ENCODE assay signal across 15 cellular contexts in the genomic region with DNA sequence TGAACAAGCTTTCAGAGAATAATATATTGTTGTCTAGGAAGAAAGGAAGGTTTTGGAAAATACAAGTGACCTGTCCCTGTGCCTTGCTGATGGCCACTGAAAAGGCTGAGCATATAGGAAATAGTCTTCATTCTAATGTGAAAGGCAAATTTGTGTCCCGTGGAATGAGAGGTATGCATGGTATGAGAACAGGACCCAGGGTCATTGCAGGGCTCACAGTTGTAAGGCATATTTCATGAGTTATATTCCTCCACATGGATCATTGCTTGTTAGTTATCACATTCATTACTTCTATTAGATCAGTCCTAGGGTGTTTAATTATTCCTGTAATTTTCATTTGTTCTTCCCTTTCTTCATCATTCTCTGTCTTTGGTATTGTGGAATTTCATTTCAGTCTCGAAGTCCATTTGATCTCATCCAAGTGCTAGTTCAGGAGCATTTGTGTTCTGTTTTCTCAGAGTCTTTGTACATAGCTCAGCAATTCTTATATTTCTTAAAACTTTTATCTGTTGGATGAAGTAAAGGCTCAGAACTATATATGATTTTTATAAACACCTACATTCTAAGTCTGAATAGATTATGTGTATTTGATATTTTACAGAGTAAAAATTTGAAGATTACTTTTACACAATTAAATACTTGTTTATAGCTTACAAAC. TPM values are rescaled to one million over a fixed set of nuclear protein-coding genes. Genes with fewer than 3 reads are reported as not detected.
DNase-seq lines count a peak whose midpoint lies in the region; ATAC-seq, FAIRE-seq and TF ChIP-seq lines count a peak whose summit lies in the region.
"Had no signal": no experiment of that assay in that cellular context is flagged by ENCODE, and none has a peak within 500 bp of the region (broad histone marks: within the 10 kb centered on the region; RNA-seq: fewer than 3 reads in every experiment).

No MANE protein-coding gene starts in this region.

- no peak overlapping the region for H2BK5ac ChIP-seq in H1 (ENCODE audit: low read depth, low read length)

- no peaks in the 10 kb centered on the region for H3K4me1 Mint-ChIP-seq in natural killer cell

- no peak overlapping the region for H3K14ac ChIP-seq in H1 (ENCODE audit: insufficient read length)

- no peak for ATAC-seq in natural killer cell
- ATAC-seq: activated CD8-positive, alpha-beta T cell treated with anti-CD3 and anti-CD28 coated beads for 36 hours had no signal

- no peak overlapping the region; the same call in 1 of the 2 replicates for H3K18ac ChIP-seq in H1 (ENCODE audit: extremely low read depth, low read length)

- no peak overlapping the region; the same call in 1 of the 2 replicates for H2BK12ac ChIP-seq in H1 (ENCODE audit: low read depth, low read length)

- TF ChIP-seq CTCF in Loucy (conservative IDR thresholded peaks at IDR 0.05; ENCODE audit: low read length) (no peak), H1 (IDR thresholded peaks at IDR 0.05; ENCODE audit: control extremely low read depth in 1 of 3, insufficient read depth in 1 of 3, low read depth in 1 of 3, low read length in 3 of 3) (no peak), natural killer cell (IDR thresholded peaks at IDR 0.05) (no peak)

- H3K27ac ChIP-seq in H1 (ENCODE audit: low read depth, low read length): no peak overlapping the region
- H3K27ac ChIP-seq in mesodermal cell (ENCODE audit: low read depth, low read length, severe bottlenecking): peak overlapping the region; percentile 76
- H3K27ac ChIP-seq: tibial artery had no signal

- no peaks in the 10 kb centered on the region for H3K27me3 ChIP-seq in Loucy (ENCODE audit: insufficient read depth, low read length, poor library complexity, severe bottlenecking)
- no peaks in the 10 kb centered on the region for H3K27me3 ChIP-seq in H1 (replicated peaks in 1 of 4; ENCODE audit: control insufficient read depth in 3 of 4, extremely low read depth in 1 of 4, insufficient read depth in 3 of 4, low read length in 3 of 4)
- H3K27me3 ChIP-seq: tibial artery had no signal

- POLR2A ChIA-PET in H1 (lab: Charles Lee; ENCODE audit: partially characterized antibody): interaction anchor here (1.6 kb wide), 1 partner anchor 10 kb away, joined by 4 read pairs; no protein-coding TSS in a partner anchor

- no peak for TF ChIP-seq RAD21 in H1 (IDR thresholded peaks at IDR 0.05 in 1 of 2, conservative IDR thresholded peaks at IDR 0.05 in 1 of 2; ENCODE audit: low read depth in 2 of 2, low read length in 2 of 2)

- DNase-seq in COLO829 (ENCODE audit: low spot score) (peak; percentile 72), H1 (ENCODE audit: low read depth in 1 of 2, low spot score in 2 of 2) (peak; percentile 1 to 28), DMS53 (lab: John Stamatoyannopoulos, UW) (no peak), natural killer cell (no peak), OCI-M2 (lab: John Stamatoyannopoulos, UW; ENCODE audit: unreplicated experiment) (no peak)
- no peak for DNase-seq in stimulated activated CD4-positive, alpha-beta T cell treated with anti-CD3 and anti-CD28 coated beads, Interleukin-4, amount 100 ng/mL, for 4 hours
- DNase-seq: activated CD8-positive, alpha-beta T cell treated with anti-CD3 and anti-CD28 coated beads for 36 hours; DMS 273 treated with DMSO at 0.1 percent for 48 hours; glutamatergic neuron; NCI-H187; tibial artery had no signal

- FAIRE-seq in H1 (lab: Jason Lieb, UNC): peak; percentile 48

- no peaks in the 10 kb centered on the region for H3K23me2 ChIP-seq in H1 (ENCODE audit: low read depth, low read length)

- H3K27ac Mint-ChIP-seq in natural killer cell: no peak overlapping the region
- H3K27ac Mint-ChIP-seq: activated CD8-positive, alpha-beta T cell treated with anti-CD3 and anti-CD28 coated beads for 36 hours had no signal

- no peaks in the 10 kb centered on the region for H3K79me2 ChIP-seq in Loucy (ENCODE audit: insufficient read depth, low read length)
- no peaks in the 10 kb centered on the region for H3K79me2 ChIP-seq in H1 (ENCODE audit: control insufficient read depth in 1 of 2, insufficient read depth in 2 of 2, low read length in 2 of 2)

- H3K36me3 ChIP-seq in Loucy (ENCODE audit: insufficient read depth, low read length): no peaks in the 10 kb centered on the region
- no peaks in the 10 kb centered on the region for H3K36me3 ChIP-seq in H1 (ENCODE audit: control insufficient read depth in 2 of 4, insufficient read depth in 4 of 4, low read length in 3 of 4)
- H3K36me3 ChIP-seq in mesodermal cell (ENCODE audit: control insufficient read depth, insufficient read depth, low read length): no peaks in the 10 kb centered on the region
- H3K36me3 ChIP-seq: tibial artery had no signal

- H3K27me3 Mint-ChIP-seq in natural killer cell (ENCODE audit: low read depth in 2 of 2): peaks cover 6 to 9% of the 10 kb centered on the region in 2 donors
- H3K27me3 Mint-ChIP-seq: activated CD8-positive, alpha-beta T cell treated with anti-CD3 and anti-CD28 coated beads for 36 hours had no signal

- 62% methylated on average over 2 of the region's 2 CpGs; no CpG with 5 or more reads in 1 of the 2 experiments for WGBS in H1 (ENCODE audit: extremely low coverage in 1 of 2, insufficient coverage in 1 of 2, insufficient read length in 1 of 2, insufficient replicate concordance in 2 of 2, low coverage in 1 of 2, low lambda C conversion rate in 2 of 2, missing lambda C conversion rate in 1 of 2), 2 experiments
- 0 to 50% methylated on average over 1 of the region's 2 CpGs for WGBS in mesodermal cell (ENCODE audit: insufficient coverage in 2 of 2), 2 experiments

- no peak overlapping the region for H3K4ac ChIP-seq in H1 (replicated peaks; ENCODE audit: insufficient read length, low read depth, low read length)

- H2BK20ac ChIP-seq in H1 (ENCODE audit: low read length): peak overlapping the region; percentile 61; the same call in 1 of the 2 replicates

- no peak overlapping the region for H3K4me3 Mint-ChIP-seq in natural killer cell
- H3K4me3 Mint-ChIP-seq: activated CD8-positive, alpha-beta T cell treated with anti-CD3 and anti-CD28 coated beads for 36 hours; brain; neural crest cell had no signal

- H3K79me1 ChIP-seq in H1 (ENCODE audit: low read depth, low read length): no peaks in the 10 kb centered on the region

- no peaks in the 10 kb centered on the region for H3F3A ChIP-seq in Loucy (ENCODE audit: low read depth)

- no peaks in the 10 kb centered on the region for H3K36me3 Mint-ChIP-seq in natural killer cell

- no peak overlapping the region for H3K23ac ChIP-seq in H1 (ENCODE audit: insufficient read length)

- no peak for TF ChIP-seq EP300 in H1 (IDR thresholded peaks at IDR 0.05; ENCODE audit: borderline replicate concordance in 1 of 2, low read depth in 2 of 2, low read length in 2 of 2)

- H3K56ac ChIP-seq in H1 (replicated peaks; ENCODE audit: insufficient read length, low read depth, low read length): peak overlapping the region; percentile 36

- no peak overlapping the region for H3K9ac ChIP-seq in Loucy (ENCODE audit: low read depth, low read length, poor library complexity, severe bottlenecking)
- H3K9ac ChIP-seq in H1 (replicated peaks in 1 of 4; ENCODE audit: extremely low read depth in 1 of 4, low read depth in 3 of 4, low read length in 3 of 4): no peak overlapping the region; a peak in 1 of 7 replicates

- peaks cover 0 to 3% of the 10 kb centered on the region in 2 donors for H3K9me3 Mint-ChIP-seq in natural killer cell

- no peak overlapping the region for H2AK5ac ChIP-seq in H1 (ENCODE audit: low read depth, low read length)

- H3K4me1 ChIP-seq in Loucy (ENCODE audit: insufficient read depth, low read length, poor library complexity, severe bottlenecking): peaks cover 15% of the 10 kb centered on the region
- H3K4me1 ChIP-seq in H1 (replicated peaks in 1 of 4; ENCODE audit: control insufficient read depth in 3 of 4, insufficient read depth in 4 of 4, low read length in 3 of 4): peaks cover 2 to 8% (median 4%) of the 10 kb centered on the region in 4 experiments; a peak in 5 of 7 replicates
- peaks cover 10% of the 10 kb centered on the region for H3K4me1 ChIP-seq in mesodermal cell (ENCODE audit: control insufficient read depth, insufficient read depth, low read length, poor library complexity, severe bottlenecking)

- no peak overlapping the region for H3K4me3 ChIP-seq in Loucy (ENCODE audit: low read length, poor library complexity, severe bottlenecking)
- H3K4me3 ChIP-seq in H1 (ENCODE audit: extremely low read depth in 1 of 4, insufficient read depth in 2 of 4, low read depth in 3 of 4, low read length in 4 of 4): peak overlapping the region in 1 of 4 experiments; percentile 23; a peak in 1 of 8 replicates
- no peak overlapping the region for H3K4me3 ChIP-seq in mesodermal cell (ENCODE audit: extremely low read depth, insufficient read depth, low read length, poor library complexity, severe bottlenecking)
- H3K4me3 ChIP-seq: tibial artery had no signal

- no peak for TF ChIP-seq POLR2A in H1 (IDR thresholded peaks at IDR 0.05; ENCODE audit: control extremely low read depth in 1 of 2, low read depth in 2 of 2, low read length in 2 of 2)

- intact Hi-C loops in natural killer cell (cut with micrococcal nuclease): no loop called here

- H2BK120ac ChIP-seq in H1 (replicated peaks; ENCODE audit: low read depth, low read length): no peak overlapping the region

- H3K4me2 ChIP-seq in Loucy (ENCODE audit: low read depth, low read length, poor library complexity, severe bottlenecking) (peak overlapping the region; percentile 40), H1 (ENCODE audit: insufficient read depth in 1 of 2, low read depth in 2 of 2, low read length in 2 of 2) (peak overlapping the region; percentile 48 to 50)

- no peak overlapping the region for H2BK15ac ChIP-seq in H1 (ENCODE audit: low read length)

- H3K9me2 ChIP-seq in Loucy (replicated peaks; ENCODE audit: low read depth, low read length): no peaks in the 10 kb centered on the region

- CTCF ChIA-PET in H1 (lab: Charles Lee; ENCODE audit: partially characterized antibody): interaction anchor here (0.6 kb wide), 1 partner anchor 469 kb away, joined by 3 read pairs; no protein-coding TSS in a partner anchor

- no peak overlapping the region for H4K91ac ChIP-seq in H1 (replicated peaks; ENCODE audit: insufficient read length, low read length)

- H3K9me3 ChIP-seq in Loucy (ENCODE audit: insufficient read depth, low read depth, low read length) (no peaks in the 10 kb centered on the region), H1 (ENCODE audit: insufficient read depth in 2 of 2, low read depth in 1 of 2, low read length in 1 of 2) (peaks cover 6 to 13% of the 10 kb centered on the region in 2 experiments; a peak in 2 of 4 replicates), mesodermal cell (ENCODE audit: control insufficient read depth, low read length) (peaks cover 9% of the 10 kb centered on the region)
- H3K9me3 ChIP-seq: tibial artery had no signal

- no peak overlapping the region for H4K5ac ChIP-seq in H1 (ENCODE audit: insufficient read length, low read depth, low read length)

- H2AFZ ChIP-seq in Loucy (ENCODE audit: low read length): no peak overlapping the region; the same call in 1 of the 2 replicates
- peak overlapping the region; percentile 59; the same call in 1 of the 2 replicates for H2AFZ ChIP-seq in H1 (ENCODE audit: low read length)

- H4K8ac ChIP-seq in H1 (ENCODE audit: extremely low read depth, insufficient read depth, low read length): no peak overlapping the region

- H4K20me1 ChIP-seq in Loucy (ENCODE audit: insufficient read depth, low read length, poor library complexity, severe bottlenecking): no peaks in the 10 kb centered on the region
- H4K20me1 ChIP-seq in H1 (replicated peaks in 1 of 2; ENCODE audit: control insufficient read depth in 1 of 2, insufficient read depth in 2 of 2, low read length in 2 of 2): no peaks in the 10 kb centered on the region

RNA-seq across cellular contexts. Expression of a gene that starts 39.4 kb away (rescaled TPM):
- total RNA-seq in H1 (2021; fragmentation: NEBNext Ultra II Directional; extraction: Animal tissue kit (Norgen Biotek cat#: 25700)): 34.9 and 35.3 TPM in 2 replicates
- polyA plus RNA-seq in H1 (2011; rRNA removed): 10.7 and 14.4 TPM in 2 replicates
- 18.5 TPM for polyA plus RNA-seq in H1 (2011; cell fraction: cytosol; rRNA removed)
- polyA plus RNA-seq in H1 (2011; cell fraction: nucleus; rRNA removed): 35.1 TPM
- polyA plus RNA-seq in H1 (2012, experiment 1 of 2): 17.9 to 27.4 TPM (median 20.9 TPM) in 4 replicates
- polyA plus RNA-seq in H1 (2012, experiment 2 of 2): 0.83 TPM
- 19.3 TPM for polyA plus RNA-seq in H1 (2013, experiment 1 of 2)
- polyA plus RNA-seq in H1 (2013, experiment 2 of 2): 17.9 TPM
- polyA minus RNA-seq in H1 (2011; rRNA and poly(A)+ RNA removed): 50.3 and 79.0 TPM in 2 replicates
- polyA minus RNA-seq in H1 (2011; cell fraction: cytosol; rRNA and poly(A)+ RNA removed): 36.3 TPM
- polyA minus RNA-seq in H1 (2011; cell fraction: nucleus; rRNA and poly(A)+ RNA removed): 72.5 TPM
- polyA plus RNA-seq in mesodermal cell (2013, experiment 1 of 2): 47.6 TPM
- polyA plus RNA-seq in mesodermal cell (2013, experiment 2 of 2): 45.8 TPM
- 10 to 100 TPM; 30.9 to 45.8 (median 34.7) TPM for total RNA-seq in natural killer cell

Comparison
In these comparisons a context has a peak if more than half of its experiments do, and no peak if none do; other contexts are left out.
1. DNase-seq: peak in COLO829 (single experiment) and H1 (2 of 2); none in DMS53 (single experiment), stimulated activated CD4-positive, alpha-beta T cell treated with anti-CD3 and anti-CD28 coated beads, Interleukin-4, amount 100 ng/mL, for 4 hours (0 of 2), natural killer cell (single experiment) and OCI-M2 (single experiment).